ENCODE assay signal across 8 cellular contexts in the genomic region with DNA sequence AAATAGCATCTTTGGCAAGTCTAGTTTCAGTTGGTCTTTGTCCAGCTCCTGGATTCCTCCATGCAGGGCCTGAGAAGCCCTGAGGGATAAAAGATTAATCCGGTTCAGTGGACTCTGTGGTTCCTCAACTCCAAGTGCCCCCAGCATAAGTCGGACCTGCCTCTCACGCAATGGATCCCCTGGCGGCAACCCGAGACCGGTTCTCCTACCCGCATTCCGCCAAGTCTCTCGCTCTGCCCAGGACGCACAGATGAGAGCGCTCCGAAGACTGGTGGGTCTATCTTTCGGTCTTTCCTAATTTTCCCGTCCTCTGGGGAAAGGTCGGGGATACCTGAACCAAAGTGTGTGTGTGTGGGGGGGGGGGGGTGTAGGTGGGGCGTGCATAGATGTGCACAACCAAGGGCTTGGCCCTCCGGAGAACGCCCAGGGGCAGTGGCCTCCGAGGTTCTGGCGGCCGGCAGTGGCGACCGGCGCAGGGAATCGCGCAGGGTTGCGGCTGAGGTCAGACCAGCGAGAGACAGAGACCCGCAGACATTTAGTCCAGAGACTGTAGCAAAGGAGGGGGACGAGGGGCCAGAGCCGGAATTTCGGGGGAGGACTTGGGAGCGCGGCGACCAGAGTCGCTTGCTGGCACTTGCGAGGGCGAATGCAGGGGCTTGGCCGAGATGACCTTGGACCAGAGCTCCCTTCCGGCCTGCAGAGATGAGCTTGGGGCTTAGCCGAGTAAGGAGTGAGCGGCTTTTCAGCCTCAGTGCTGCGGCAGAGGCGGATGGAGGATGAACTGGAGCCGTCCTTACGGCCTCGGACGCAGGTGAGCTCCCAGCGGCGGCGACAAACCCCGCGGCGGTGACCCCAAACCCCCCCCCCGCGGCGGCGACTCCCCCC. TPM values are rescaled to one million over a fixed set of nuclear protein-coding genes. Genes with fewer than 3 reads are reported as not detected.
DNase-seq lines count a peak whose midpoint lies in the region; ATAC-seq and TF ChIP-seq lines count a peak whose summit lies in the region.

No MANE protein-coding gene starts in this region.

- peaks cover 17% of the 10 kb centered on the region for H3K36me3 Mint-ChIP-seq in effector memory CD8-positive, alpha-beta T cell (ENCODE audit: insufficient read depth)

- H2BK15ac ChIP-seq in mesenchymal stem cell (ENCODE audit: low read depth, poor library complexity, severe bottlenecking) = no peak overlapping the region

- H3K4me3 Mint-ChIP-seq in effector memory CD8-positive, alpha-beta T cell = peak overlapping the region; percentile 93 to 96

- peaks cover 19 to 20% of the 10 kb centered on the region in 2 donors for H3K4me1 Mint-ChIP-seq in effector memory CD8-positive, alpha-beta T cell (ENCODE audit: low read depth in 2 of 2)

- H3K27ac Mint-ChIP-seq in effector memory CD8-positive, alpha-beta T cell = peak overlapping the region; percentile 84 to 91

- H3K27me3 ChIP-seq in mesenchymal stem cell (ENCODE audit: control insufficient read depth in 1 of 2, insufficient read depth in 1 of 2, low read length in 2 of 2) (no peaks in the 10 kb centered on the region), tibial nerve (no peaks in the 10 kb centered on the region)

- H3K4ac ChIP-seq in mesenchymal stem cell (ENCODE audit: low read depth in 1 of 2, low read length in 2 of 2) = peak overlapping the region; percentile 3 to 25

- H2BK12ac ChIP-seq in mesenchymal stem cell (ENCODE audit: low read length in 2 of 2) = peak overlapping the region in 1 of 2 experiments; percentile 31

- no peaks in the 10 kb centered on the region for H3K9me3 ChIP-seq in mesenchymal stem cell (ENCODE audit: control insufficient read depth, low read length)
- no peaks in the 10 kb centered on the region for H3K9me3 ChIP-seq in tibial nerve

- peak overlapping the region; percentile 57 to 96 for H3K4me3 ChIP-seq in mesenchymal stem cell (ENCODE audit: insufficient read depth in 1 of 2, low read depth in 1 of 2, low read length in 2 of 2)
- H3K4me3 ChIP-seq in tibial nerve = peak overlapping the region; percentile 66 to 88 (median 73)

- peak overlapping the region; percentile 1 to 86 for H3K18ac ChIP-seq in mesenchymal stem cell (ENCODE audit: low read depth in 1 of 2, low read length in 2 of 2)

- H3K36me3 ChIP-seq in mesenchymal stem cell (ENCODE audit: control insufficient read depth in 1 of 2, insufficient read depth in 2 of 2, low read depth in 1 of 2, low read length in 2 of 2) (peaks cover 0 to 5% of the 10 kb centered on the region in 2 experiments), tibial nerve (no peaks in the 10 kb centered on the region)

- in situ Hi-C loops in SK-MEL-5 (cut with HindIII; ENCODE audit: low pct_unique_long_range_greater_than_20kb, low sequenced_read_pairs) = no loop called here

- H3K27me3 Mint-ChIP-seq in effector memory CD8-positive, alpha-beta T cell = no peaks in the 10 kb centered on the region

- H3K79me1 ChIP-seq in mesenchymal stem cell (replicated peaks; ENCODE audit: low read length, poor library complexity, severe bottlenecking) = peaks cover 8% of the 10 kb centered on the region

- DNase-seq in DMS79 treated with DMSO at 0.1 percent for 48 hours (lab: John Stamatoyannopoulos, UW) (peak; percentile 30), SK-MEL-5 (ENCODE audit: low read depth, low spot score) (peak; percentile 72), mesenchymal stem cell (peak; percentile 88), tibial nerve (ENCODE audit: low spot score in 2 of 2) (no peak)
- peak in 1 of 3 experiments; percentile 17 for DNase-seq in effector memory CD8-positive, alpha-beta T cell
- no peak for DNase-seq in stimulated activated CD4-positive, alpha-beta T cell treated with anti-CD3 and anti-CD28 coated beads, Interleukin-4, amount 100 ng/mL, for 4 hours

- no peak for TF ChIP-seq EP300 in tibial nerve (IDR thresholded peaks at IDR 0.05)

- no peak overlapping the region for H2AK5ac ChIP-seq in mesenchymal stem cell (ENCODE audit: low read length, severe bottlenecking)

- H3K4me1 ChIP-seq in mesenchymal stem cell (ENCODE audit: control insufficient read depth, insufficient read depth, low read depth, low read length) = peaks cover 8% of the 10 kb centered on the region
- H3K4me1 ChIP-seq in tibial nerve = peaks cover 0 to 26% (median 0%) of the 10 kb centered on the region in 4 donors

- no peak for TF ChIP-seq POLR2A in tibial nerve (IDR thresholded peaks at IDR 0.05)

- H4K91ac ChIP-seq in mesenchymal stem cell (ENCODE audit: low read length) = peak overlapping the region; percentile 87

- peak overlapping the region; percentile 78 for H2BK120ac ChIP-seq in mesenchymal stem cell (ENCODE audit: low read depth, low read length)

- H3K27ac ChIP-seq in mesenchymal stem cell (ENCODE audit: low read length, poor library complexity, severe bottlenecking) = peak overlapping the region; percentile 70
- peak overlapping the region; percentile 78 to 90 (median 88) for H3K27ac ChIP-seq in tibial nerve

- H4K8ac ChIP-seq in mesenchymal stem cell (ENCODE audit: low read length) = peak overlapping the region; percentile 16

- WGBS in mesenchymal stem cell = 4% methylated on average over 49 of the region's 58 CpGs
- WGBS in tibial nerve, 2 donors = 6 to 8% methylated on average over 46 to 56 of the region's 58 CpGs

- H3K9ac ChIP-seq in mesenchymal stem cell (ENCODE audit: low read length) = peak overlapping the region; percentile 88

- ATAC-seq in GM19351 (IDR thresholded peaks at IDR 0.05; ENCODE audit: unreplicated experiment) (peak; percentile 41), HG03442 (IDR thresholded peaks at IDR 0.05; ENCODE audit: unreplicated experiment) (peak; percentile 28)
- ATAC-seq in effector memory CD8-positive, alpha-beta T cell (replicated peaks) = peak; percentile 37

- no peak overlapping the region for H3K23ac ChIP-seq in mesenchymal stem cell (ENCODE audit: low read length in 2 of 2)

- peak overlapping the region; percentile 71 for H2BK5ac ChIP-seq in mesenchymal stem cell (ENCODE audit: low read depth, low read length, poor library complexity, severe bottlenecking)

- peak overlapping the region; percentile 87 for H3K4me2 ChIP-seq in mesenchymal stem cell (ENCODE audit: low read length, poor library complexity, severe bottlenecking)

- H3K9me3 Mint-ChIP-seq in effector memory CD8-positive, alpha-beta T cell = no peaks in the 10 kb centered on the region

- peak overlapping the region in 1 of 2 experiments; percentile 73 for H3K14ac ChIP-seq in mesenchymal stem cell (ENCODE audit: low read length in 2 of 2)

- no peak for TF ChIP-seq CTCF in tibial nerve (IDR thresholded peaks at IDR 0.05)

- peak overlapping the region; percentile 76 for H2AFZ ChIP-seq in mesenchymal stem cell (ENCODE audit: low read depth, low read length)

RNA-seq across cellular contexts. Expression of gene SLC2A11, which starts 0.7 kb away (rescaled TPM):
- 20.6 and 20.7 TPM in 2 replicates for total RNA-seq in SK-MEL-5 (2014; rRNA removed; shearing (Covaris generic))
- 18.2 and 23.0 TPM in 2 replicates for polyA plus RNA-seq in SK-MEL-5 (2015; cell fraction: cytosol; rRNA removed)
- polyA plus RNA-seq in SK-MEL-5 (2015; cell fraction: nucleus; rRNA removed) = 97.9 and 105 TPM in 2 replicates
- 15.5 TPM for polyA plus RNA-seq in mesenchymal stem cell (2013, experiment 1 of 2)
- polyA plus RNA-seq in mesenchymal stem cell (2013, experiment 2 of 2) = 15.6 TPM
- total RNA-seq in tibial nerve = 10 to 100 TPM in 3 of 4 donors, 1 to 10 TPM in 1; 6.9 to 28.9 (median 13.4) TPM

RNA-seq across cellular contexts. Expression of gene DERL3, which starts 18.2 kb away (rescaled TPM):
- total RNA-seq in SK-MEL-5 (2014; rRNA removed; shearing (Covaris generic)) = 0.13 and 0.26 TPM in 2 replicates
- 0.03 and 0.43 TPM in 2 replicates for polyA plus RNA-seq in SK-MEL-5 (2015; cell fraction: cytosol; rRNA removed)
- 1.2 and 1.3 TPM in 2 replicates for polyA plus RNA-seq in SK-MEL-5 (2015; cell fraction: nucleus; rRNA removed)
- 0.61 TPM for polyA plus RNA-seq in mesenchymal stem cell (2013, experiment 1 of 2)
- 0.52 TPM for polyA plus RNA-seq in mesenchymal stem cell (2013, experiment 2 of 2)
- 1 to 10 TPM in 1 of 4 donors, under 1 TPM in 1, not detected in 2; 0.60 to 2.3 TPM for total RNA-seq in tibial nerve

RNA-seq across cellular contexts. Expression of gene MIF, which starts 37.2 kb away (rescaled TPM):
- 837 and 896 TPM in 2 replicates for total RNA-seq in SK-MEL-5 (2014; rRNA removed; shearing (Covaris generic))
- polyA plus RNA-seq in SK-MEL-5 (2015; cell fraction: cytosol; rRNA removed) = 1,254 and 1,570 TPM in 2 replicates
- polyA plus RNA-seq in SK-MEL-5 (2015; cell fraction: nucleus; rRNA removed) = 101 and 169 TPM in 2 replicates
- polyA plus RNA-seq in mesenchymal stem cell (2013, experiment 1 of 2) = 908 TPM
- polyA plus RNA-seq in mesenchymal stem cell (2013, experiment 2 of 2) = 993 TPM
- total RNA-seq in tibial nerve = 100 to 1,000 TPM; 160 to 481 (median 281) TPM

Comparison
In these comparisons a context has a peak if more than half of its experiments do, and no peak if none do; other contexts are left out.
1. DNase-seq: peak in DMS79 treated with DMSO at 0.1 percent for 48 hours (single experiment), SK-MEL-5 (single experiment) and mesenchymal stem cell (single experiment); none in tibial nerve (0 of 2) and stimulated activated CD4-positive, alpha-beta T cell treated with anti-CD3 and anti-CD28 coated beads, Interleukin-4, amount 100 ng/mL, for 4 hours (0 of 2).
2. Peak in every context shown above with its lines, with median percentiles within 50 percentile points of each other: ATAC-seq.